Comparison of ENCODE assay signal across 8 cellular contexts in genomic region chr20:31605902-31606677, GRCh38. TPM values are rescaled to one million over a fixed set of nuclear protein-coding genes. Genes with fewer than 3 reads are reported as not detected.
A peak's percentile ranks its signal among the peaks of the same experiment; 100 is the strongest.
DNase-seq lines count a peak whose midpoint lies in the region; ATAC-seq and TF ChIP-seq lines count a peak whose summit lies in the region.

No MANE protein-coding gene starts in this region.

- no peaks in the 10 kb centered on the region for H3K27me3 ChIP-seq in lung (ENCODE audit: control insufficient read depth, insufficient read depth)
- no peaks in the 10 kb centered on the region for H3K27me3 ChIP-seq in transverse colon

- DNase-seq in NCI-H1417 (lab: John Stamatoyannopoulos, UW): peak; percentile 52 to 82 (median 74)
- DNase-seq in NCI-H1417 treated with DMSO at 0.1 percent for 48 hours (lab: John Stamatoyannopoulos, UW): no peak
- DNase-seq in RKO (ENCODE audit: low spot score): peak; percentile 45
- DNase-seq in lung (ENCODE audit: low spot score): peak; percentile 38
- peak; percentile 57 for DNase-seq in transverse colon

- in situ Hi-C loops in transverse colon (cut with MboI; ENCODE audit: low pct_ligation_motif_present in 1 of 4, low pct_unique_long_range_greater_than_20kb in 1 of 4, low sequenced_read_pairs in 3 of 4): no loop called here

- peaks cover 0 to 6% of the 10 kb centered on the region in 2 donors for H3K4me1 ChIP-seq in lung (ENCODE audit: control insufficient read depth in 2 of 2, insufficient read depth in 2 of 2, low read length in 2 of 2)
- H3K4me1 ChIP-seq in transverse colon: peaks cover 19 to 60% (median 50%) of the 10 kb centered on the region in 4 donors

- no peak for TF ChIP-seq CTCF in lung (IDR thresholded peaks at IDR 0.05; ENCODE audit: control extremely low read depth, extremely low read depth)
- no peak for TF ChIP-seq CTCF in transverse colon (IDR thresholded peaks at IDR 0.05)

- no peak for TF ChIP-seq POLR2A in transverse colon (IDR thresholded peaks at IDR 0.05)

- H3K36me3 ChIP-seq in lung (ENCODE audit: control insufficient read depth in 2 of 2, insufficient read depth in 2 of 2, low read length in 2 of 2) (no peaks in the 10 kb centered on the region), transverse colon (no peaks in the 10 kb centered on the region)

- H3K4me3 ChIP-seq in lung (peak overlapping the region; percentile 94), transverse colon (peak overlapping the region; percentile 61 to 85 (median 72))

- intact Hi-C loops in transverse colon (cut with DNase I; ENCODE audit: low total_unique reads): no loop called here

- H3K27ac ChIP-seq in cingulate gyrus (ENCODE audit: low read depth, low read length) (peak overlapping the region; percentile 79), lung (ENCODE audit: low read depth in 1 of 2, low read length in 1 of 2) (peak overlapping the region; percentile 86 to 99), transverse colon (peak overlapping the region; percentile 91 to 93 (median 92))

- no peak for TF ChIP-seq EP300 in transverse colon (IDR thresholded peaks at IDR 0.05; ENCODE audit: low read depth)

- 2 to 7% methylated on average over 37 to 39 of the region's 39 CpGs for WGBS in lung, 2 donors
- WGBS in transverse colon (ENCODE audit: low coverage in 1 of 2), 2 donors: 4 to 47% methylated on average over 4 to 34 of the region's 39 CpGs

- ATAC-seq in lung (ENCODE audit: insufficient read depth, low FRiP score): no peak
- ATAC-seq in HG02678 (IDR thresholded peaks at IDR 0.05; ENCODE audit: unreplicated experiment): no peak
- no peak for ATAC-seq in HG03280 (IDR thresholded peaks at IDR 0.05; ENCODE audit: unreplicated experiment)

- H3K9me3 ChIP-seq in lung (ENCODE audit: control insufficient read depth in 2 of 2, insufficient read depth in 1 of 2, low read length in 1 of 2): no peaks in the 10 kb centered on the region
- no peaks in the 10 kb centered on the region for H3K9me3 ChIP-seq in transverse colon

RNA-seq across cellular contexts. Expression of gene ID1, which starts 1.0 kb away (rescaled TPM):
- total RNA-seq in lung (100 to 1,000 TPM; 251 to 389 TPM), transverse colon (1,000 to 10,000 TPM in 1 of 4 donors, 100 to 1,000 TPM in 3; 516 to 1,015 (median 933) TPM)
- polyA plus RNA-seq in lung: 100 to 1,000 TPM; 299 to 824 TPM

RNA-seq across cellular contexts. Expression of gene COX4I2, which starts 31.6 kb away (rescaled TPM):
- total RNA-seq in lung (10 to 100 TPM; 14.4 to 18.8 TPM), transverse colon (not detected)
- polyA plus RNA-seq in lung: 10 to 100 TPM; 21.0 to 51.8 TPM

Comparison
In these comparisons a context has a peak if more than half of its experiments do, and no peak if none do; other contexts are left out.
1. RNA of gene COX4I2, which starts 31.6 kb away (total RNA-seq): 14.4 to 18.8 TPM in lung; not detected in transverse colon; every median in the first group is over 10 times any median in the second.
2. Peak in every context shown above with its lines, with median percentiles within 50 percentile points of each other: H3K27ac ChIP-seq.